In genomic region chr15:72857331-72858065, GRCh38 we compare ENCODE assay signal across 21 cellular contexts.
DNase-seq lines count a peak whose midpoint lies in the region; ATAC-seq, FAIRE-seq and TF ChIP-seq lines count a peak whose summit lies in the region.
"Had no signal": no experiment of that assay in that cellular context is flagged by ENCODE, and none has a peak within 500 bp of the region (broad histone marks: within the 10 kb centered on the region; RNA-seq: fewer than 3 reads in every experiment).

No MANE protein-coding gene starts in this region.

- TF ChIP-seq CTCF in HepG2 (CRISPR knock-in tag; IDR thresholded peaks at IDR 0.05) = no peak
- TF ChIP-seq CTCF in right lobe of liver (IDR thresholded peaks at IDR 0.05) = no peak
- no peak for TF ChIP-seq CTCF in RWPE2 (IDR thresholded peaks at IDR 0.05; ENCODE audit: poor library complexity, severe bottlenecking)

- no peak overlapping the region for H2BK120ac ChIP-seq in mesendoderm (ENCODE audit: low read depth, low read length)

- no peak overlapping the region for H3K4me2 ChIP-seq in HepG2 (ENCODE audit: low read depth, low read length)
- no peak overlapping the region for H3K4me2 ChIP-seq in mesendoderm (ENCODE audit: low read length)

- ATAC-seq in HepG2 = no peak
- ATAC-seq in right lobe of liver = no peak
- peak; percentile 75 for ATAC-seq in RWPE2 (ENCODE audit: low read depth)
- ATAC-seq in GM18861 (IDR thresholded peaks at IDR 0.05; ENCODE audit: unreplicated experiment) = no peak
- ATAC-seq: CD8-positive, alpha-beta T cell; HCT116 had no signal

- H4K8ac ChIP-seq in mesendoderm (ENCODE audit: low read depth, low read length) = no peak overlapping the region

- no peak overlapping the region for H2AFZ ChIP-seq in HepG2 (ENCODE audit: low read length)

- TF ChIP-seq POLR2A in HepG2 (IDR thresholded peaks at IDR 0.05; ENCODE audit: insufficient read depth in 1 of 2, low read depth in 2 of 2, low read length in 2 of 2) (no peak), right lobe of liver (IDR thresholded peaks at IDR 0.05) (no peak)

- H3K56ac ChIP-seq in mesendoderm (ENCODE audit: low read length) = no peak overlapping the region

- peaks cover 2 to 3% of the 10 kb centered on the region in 2 experiments; a peak in 2 of 5 replicates for H3K27me3 ChIP-seq in HepG2 (ENCODE audit: control insufficient read depth in 1 of 2, insufficient read depth in 2 of 2, low read length in 2 of 2)
- no peaks in the 10 kb centered on the region for H3K27me3 ChIP-seq in right lobe of liver
- H3K27me3 ChIP-seq in RWPE2 (ENCODE audit: insufficient read depth, poor library complexity, severe bottlenecking) = no peaks in the 10 kb centered on the region
- H3K27me3 ChIP-seq in mesendoderm (ENCODE audit: insufficient read depth, low read length, poor library complexity) = no peaks in the 10 kb centered on the region

- no peak overlapping the region for H3K23ac ChIP-seq in mesendoderm (ENCODE audit: low read length)

- in situ Hi-C loops in HepG2 (cut with HindIII; ENCODE audit: extremely low pct_ligation_motif_present, low pct_unique_long_range_greater_than_20kb) = no loop called here

- no peak overlapping the region for H3K27ac ChIP-seq in HepG2 (ENCODE audit: extremely low read length, insufficient read depth, low read length)
- H3K27ac ChIP-seq in right lobe of liver = no peak overlapping the region
- H3K27ac ChIP-seq in RWPE2 (ENCODE audit: poor library complexity, severe bottlenecking) = no peak overlapping the region
- no peak overlapping the region for H3K27ac ChIP-seq in mesendoderm (ENCODE audit: low read depth, low read length)
- H3K27ac ChIP-seq: HL-60 had no signal

- intact Hi-C loops in HepG2 (cut with micrococcal nuclease; ENCODE audit: unreplicated experiment) (loop anchor here (10.0 kb wide), 1 partner anchor 57 kb away; no protein-coding TSS in a partner anchor), right lobe of liver (cut with DNase I) (no loop called here)

- H3K4me3 ChIP-seq in HepG2 (replicated peaks in 1 of 3; ENCODE audit: insufficient read depth in 1 of 3, low read depth in 2 of 3, low read length in 3 of 3) (no peak overlapping the region), right lobe of liver (no peak overlapping the region), RWPE2 (ENCODE audit: severe bottlenecking) (no peak overlapping the region), mesendoderm (ENCODE audit: low read length) (no peak overlapping the region)

- no peak for FAIRE-seq in HepG2 (lab: Jason Lieb, UNC)
- no peak for FAIRE-seq in GM19239 (lab: Jason Lieb, UNC)
- FAIRE-seq: A204.1, D721Med, G401.6, GM12892, H54 had no signal

- no peaks in the 10 kb centered on the region for H3K9me3 ChIP-seq in HepG2 (ENCODE audit: low read length)
- H3K9me3 ChIP-seq in right lobe of liver = no peaks in the 10 kb centered on the region
- H3K9me3 ChIP-seq in RWPE2 (ENCODE audit: severe bottlenecking) = no peaks in the 10 kb centered on the region

- H3K18ac ChIP-seq in mesendoderm (ENCODE audit: low read length) = no peak overlapping the region

- POLR2A ChIA-PET in HepG2 (lab: Yijun Ruan, JAX) = no interaction called here

- H3K36me3 ChIP-seq in HepG2 (replicated peaks in 1 of 2; ENCODE audit: control insufficient read depth in 1 of 2, insufficient read depth in 2 of 2, low read length in 2 of 2) (no peaks in the 10 kb centered on the region), right lobe of liver (no peaks in the 10 kb centered on the region), RWPE2 (ENCODE audit: low read depth) (no peaks in the 10 kb centered on the region), mesendoderm (ENCODE audit: control insufficient read depth, insufficient read depth, low read length) (no peaks in the 10 kb centered on the region)

- TF ChIP-seq RAD21 in HepG2 (CRISPR knock-in tag; IDR thresholded peaks at IDR 0.05) = no peak

- H2AK5ac ChIP-seq in mesendoderm (ENCODE audit: low read length) = no peak overlapping the region

- no peaks in the 10 kb centered on the region for H4K20me1 ChIP-seq in HepG2 (ENCODE audit: insufficient read depth, low read length)

- TF ChIP-seq EP300 in HepG2 (IDR thresholded peaks at IDR 0.05; ENCODE audit: low read depth in 2 of 2, low read length in 2 of 2) = no peak
- TF ChIP-seq EP300 in HepG2 (CRISPR knock-in tag; IDR thresholded peaks at IDR 0.05; ENCODE audit: borderline replicate concordance) = no peak

- H2BK5ac ChIP-seq in mesendoderm (ENCODE audit: low read length) = no peak overlapping the region

- no peak overlapping the region for H2BK15ac ChIP-seq in mesendoderm (replicated peaks; ENCODE audit: low read depth)

- whole genome bisulfite sequencing in HepG2 (ENCODE audit: low lambda C conversion rate) = 28% methylated on average over 7 of the region's 9 CpGs
- WGBS in right lobe of liver (ENCODE audit: insufficient coverage, low coverage, low lambda C conversion rate, missing lambda C conversion rate) = 57% methylated on average over 9 of the region's 9 CpGs
- WGBS in mesendoderm (ENCODE audit: extremely low coverage, insufficient coverage, low lambda C conversion rate) = no CpG with 5 or more reads among the region's 9 CpGs

- H4K5ac ChIP-seq in mesendoderm (ENCODE audit: low read length) = no peak overlapping the region

- H3K4ac ChIP-seq in mesendoderm (ENCODE audit: low read depth, low read length) = no peak overlapping the region

- H3K79me1 ChIP-seq in mesendoderm (ENCODE audit: low read length) = no peaks in the 10 kb centered on the region

- no peak overlapping the region for H3K9ac ChIP-seq in HepG2 (ENCODE audit: insufficient read depth, low read depth, low read length)
- H3K9ac ChIP-seq in mesendoderm (ENCODE audit: low read length) = no peak overlapping the region

- no peaks in the 10 kb centered on the region for H3K4me1 ChIP-seq in HepG2 (ENCODE audit: insufficient read depth, low read length)
- no peaks in the 10 kb centered on the region for H3K4me1 ChIP-seq in right lobe of liver
- H3K4me1 ChIP-seq in RWPE2 (ENCODE audit: insufficient read depth, poor library complexity, severe bottlenecking) = no peaks in the 10 kb centered on the region
- H3K4me1 ChIP-seq in mesendoderm (ENCODE audit: control insufficient read depth, low read depth, low read length) = no peaks in the 10 kb centered on the region

- BruUV-seq in HepG2 (replicated peaks; lab: Mats Ljungman, UMichigan) = no TSS peak

- DNase-seq in HepG2 (ENCODE audit: low spot score) (peak; percentile 3), right lobe of liver (no peak), RWPE2 (ENCODE audit: low spot score) (peak; percentile 9), mesendoderm (peak; percentile 51), ureter (ENCODE audit: low spot score) (peak; percentile 27), GM19239 (ENCODE audit: insufficient read length, low spot score) (no peak), RKO (ENCODE audit: low spot score) (no peak)
- DNase-seq: COR-L47, DMS153, DMS79 treated with DMSO at 0.1 percent for 48 hours, EL, IMR-90 had no signal

- H3K79me2 ChIP-seq in HepG2 (ENCODE audit: insufficient read depth, low read length) = no peaks in the 10 kb centered on the region
- H3K79me2 ChIP-seq in mesendoderm (ENCODE audit: control insufficient read depth, insufficient read depth, low read length) = no peaks in the 10 kb centered on the region

- CTCF ChIA-PET in HepG2 (lab: Yijun Ruan, JAX; ENCODE audit: low intra/inter-chr PET ratio, low total read pairs) = no interaction called here

TF ChIP-seq in HepG2, 621 proteins besides CTCF, POLR2A, EP300 and RAD21:
- TF ChIP-seq FOSL2 (CRISPR knock-in tag; IDR thresholded peaks at IDR 0.05) = peak; percentile 43; the same call in 1 of the 2 replicates
- no peak for TF ChIP-seq ATF7 (IDR thresholded peaks at IDR 0.05)
- TF ChIP-seq ATF7 (CRISPR knock-in tag; IDR thresholded peaks at IDR 0.05) = no peak

Comparison
In these comparisons a context has a peak if more than half of its experiments do, and no peak if none do; other contexts are left out.
1. DNase-seq: peak in HepG2 (single experiment), RWPE2 (single experiment), mesendoderm (single experiment) and ureter (single experiment); none in right lobe of liver (0 of 3), GM19239 (single experiment) and RKO (single experiment).